In genomic region chr15:62240121-62240520, GRCh38 we compare ENCODE assay signal across 36 cellular contexts.
DNase-seq lines count a peak whose midpoint lies in the region; ATAC-seq, FAIRE-seq and TF ChIP-seq lines count a peak whose summit lies in the region.
"Had no signal": no experiment of that assay in that cellular context is flagged by ENCODE, and none has a peak within 500 bp of the region (broad histone marks: within the 10 kb centered on the region; RNA-seq: fewer than 3 reads in every experiment).

No MANE protein-coding gene starts in this region.

- H3K9me3 Mint-ChIP-seq in activated CD4-positive, alpha-beta memory T cell treated with anti-CD3 and anti-CD28 coated beads for 36 hours: peaks cover 2% of the 10 kb centered on the region
- H3K9me3 Mint-ChIP-seq: CD4-positive, alpha-beta T cell; CD8-positive, alpha-beta T cell had no signal

- no peak overlapping the region for H3K27ac Mint-ChIP-seq in activated CD4-positive, alpha-beta memory T cell treated with anti-CD3 and anti-CD28 coated beads for 36 hours
- H3K27ac Mint-ChIP-seq: B cell; CD14-positive monocyte; CD4-positive, alpha-beta memory T cell; CD4-positive, alpha-beta T cell; CD4-positive, CD25-positive, alpha-beta regulatory T cell; CD8-positive, alpha-beta memory T cell; CD8-positive, alpha-beta T cell had no signal

- in situ Hi-C loops in HepG2 (cut with HindIII; ENCODE audit: extremely low pct_ligation_motif_present, low pct_unique_long_range_greater_than_20kb): no loop called here

- no peak overlapping the region for H3K4me2 ChIP-seq in HepG2 (ENCODE audit: low read depth, low read length)
- H3K4me2 ChIP-seq in A549: no peak overlapping the region
- H3K4me2 ChIP-seq in OCI-LY3 (ENCODE audit: low read length): peak overlapping the region; percentile 53
- H3K4me2 ChIP-seq: BLaER1 had no signal

- DNase-seq in HepG2 (ENCODE audit: low spot score): no peak
- DNase-seq in right lobe of liver: no peak
- no peak for DNase-seq in A549 (ENCODE audit: low read depth in 1 of 2, low spot score in 1 of 2)
- peak; percentile 63 for DNase-seq in putamen (ENCODE audit: low spot score)
- DNase-seq in CD1c-positive myeloid dendritic cell (ENCODE audit: extremely low spot score): no peak
- DNase-seq in activated CD4-positive, alpha-beta memory T cell treated with anti-CD3 and anti-CD28 coated beads for 36 hours: no peak
- DNase-seq: 8988T; ACHN; AML-193; BE2C; C1 segment of cervical spinal cord; Caco-2; Calu3; CD4-positive, alpha-beta memory T cell; CD4-positive, alpha-beta T cell; CD4-positive, CD25-positive, alpha-beta regulatory T cell; CD8-positive, alpha-beta memory T cell; CD8-positive, alpha-beta T cell; COR-L47; DMS 273 treated with DMSO at 0.1 percent for 48 hours; DMS153; DMS53; DMS79; DMS79 treated with DMSO at 0.1 percent for 48 hours; DND-41; EL had no signal

- ATAC-seq in HepG2 (no peak), right lobe of liver (no peak), A549 (no peak), GM18858 (IDR thresholded peaks at IDR 0.05; ENCODE audit: unreplicated experiment) (no peak)
- ATAC-seq: CD8-positive, alpha-beta T cell had no signal

- peaks cover 2% of the 10 kb centered on the region for H3K27me3 Mint-ChIP-seq in activated CD4-positive, alpha-beta memory T cell treated with anti-CD3 and anti-CD28 coated beads for 36 hours
- H3K27me3 Mint-ChIP-seq: B cell; CD4-positive, CD25-positive, alpha-beta regulatory T cell had no signal

- WGBS in HepG2 (ENCODE audit: low lambda C conversion rate): 0% methylated on average over 1 of the region's 1 CpG
- 100% methylated on average over 1 of the region's 1 CpG for WGBS in right lobe of liver (ENCODE audit: insufficient coverage, low coverage, low lambda C conversion rate, missing lambda C conversion rate)
- WGBS in A549 (ENCODE audit: missing lambda C conversion rate): 71% methylated on average over 1 of the region's 1 CpG

- no peak overlapping the region for H3K4me3 Mint-ChIP-seq in activated CD4-positive, alpha-beta memory T cell treated with anti-CD3 and anti-CD28 coated beads for 36 hours
- H3K4me3 Mint-ChIP-seq: B cell; CD14-positive monocyte; CD4-positive, alpha-beta memory T cell; CD4-positive, alpha-beta T cell; CD4-positive, CD25-positive, alpha-beta regulatory T cell; CD8-positive, alpha-beta memory T cell; CD8-positive, alpha-beta T cell had no signal

- H3K4me3 ChIP-seq in HepG2 (replicated peaks in 1 of 3; ENCODE audit: insufficient read depth in 1 of 3, low read depth in 2 of 3, low read length in 3 of 3): no peak overlapping the region
- no peak overlapping the region for H3K4me3 ChIP-seq in right lobe of liver
- no peak overlapping the region for H3K4me3 ChIP-seq in A549
- no peak overlapping the region for H3K4me3 ChIP-seq in OCI-LY3 (ENCODE audit: low read length)
- H3K4me3 ChIP-seq: BLaER1; BLaER1 treated with 17β-estradiol and CSF1 and Interleukin-3, amounts not matched to agents 10 nM and 100 nM had no signal

- no peak for TF ChIP-seq CTCF in HepG2 (CRISPR knock-in tag; IDR thresholded peaks at IDR 0.05)
- no peak for TF ChIP-seq CTCF in right lobe of liver (IDR thresholded peaks at IDR 0.05)
- no peak for TF ChIP-seq CTCF in A549 (IDR thresholded peaks at IDR 0.05)
- TF ChIP-seq CTCF in OCI-LY3 (IDR thresholded peaks at IDR 0.05; ENCODE audit: low read depth, low read length): no peak

- TF ChIP-seq POLR2A in HepG2 (IDR thresholded peaks at IDR 0.05; ENCODE audit: insufficient read depth in 1 of 2, low read depth in 2 of 2, low read length in 2 of 2) (no peak), right lobe of liver (IDR thresholded peaks at IDR 0.05) (no peak), A549 (IDR thresholded peaks at IDR 0.05; ENCODE audit: low read length) (no peak)

- TF ChIP-seq RAD21 in HepG2 (CRISPR knock-in tag; IDR thresholded peaks at IDR 0.05) (no peak), A549 (conservative IDR thresholded peaks at IDR 0.05 in 1 of 2, IDR thresholded peaks at IDR 0.05 in 1 of 2) (no peak)

- H2AFZ ChIP-seq in HepG2 (ENCODE audit: low read length) (no peak overlapping the region), OCI-LY3 (ENCODE audit: low read depth, low read length) (no peak overlapping the region)

- H3K9ac ChIP-seq in HepG2 (ENCODE audit: insufficient read depth, low read depth, low read length) (no peak overlapping the region), OCI-LY3 (ENCODE audit: low read length) (no peak overlapping the region)
- H3K9ac ChIP-seq: BLaER1; BLaER1 treated with 17β-estradiol and CSF1 and Interleukin-3, amounts not matched to agents 10 nM and 100 nM had no signal

- FAIRE-seq in HepG2 (lab: Jason Lieb, UNC): no peak
- FAIRE-seq in A549 (lab: Jason Lieb, UNC): no peak
- FAIRE-seq: A204.1, D721Med had no signal

- H3K79me2 ChIP-seq in HepG2 (ENCODE audit: insufficient read depth, low read length) (no peaks in the 10 kb centered on the region), OCI-LY3 (ENCODE audit: low read length) (no peaks in the 10 kb centered on the region)

- no peaks in the 10 kb centered on the region for H3K4me1 Mint-ChIP-seq in activated CD4-positive, alpha-beta memory T cell treated with anti-CD3 and anti-CD28 coated beads for 36 hours (ENCODE audit: low read depth)
- H3K4me1 Mint-ChIP-seq: B cell; CD14-positive monocyte; CD4-positive, alpha-beta memory T cell; CD8-positive, alpha-beta memory T cell had no signal

- TF ChIP-seq EP300 in HepG2 (IDR thresholded peaks at IDR 0.05; ENCODE audit: low read depth in 2 of 2, low read length in 2 of 2): no peak
- no peak for TF ChIP-seq EP300 in HepG2 (CRISPR knock-in tag; IDR thresholded peaks at IDR 0.05; ENCODE audit: borderline replicate concordance)
- TF ChIP-seq EP300 in A549 (IDR thresholded peaks at IDR 0.05): no peak

- no peak overlapping the region for H3K27ac ChIP-seq in HepG2 (ENCODE audit: extremely low read length, insufficient read depth, low read length)
- H3K27ac ChIP-seq in right lobe of liver: no peak overlapping the region
- H3K27ac ChIP-seq in A549: no peak overlapping the region
- peak overlapping the region; percentile 25; the same call in 1 of the 2 replicates for H3K27ac ChIP-seq in OCI-LY3 (ENCODE audit: low read length)
- H3K27ac ChIP-seq: 22Rv1; BLaER1; BLaER1 treated with 17β-estradiol and CSF1 and Interleukin-3, amounts not matched to agents 10 nM and 100 nM; C4-2B had no signal

- POLR2A ChIA-PET in HepG2 (lab: Yijun Ruan, JAX) (no interaction called here), A549 (lab: Yijun Ruan, JAX) (no interaction called here)
- POLR2A ChIA-PET in activated CD4-positive, alpha-beta memory T cell treated with anti-CD3 and anti-CD28 coated beads for 36 hours (lab: Charles Lee): no interaction called here

- H4K20me1 ChIP-seq in HepG2 (ENCODE audit: insufficient read depth, low read length) (no peaks in the 10 kb centered on the region), OCI-LY3 (ENCODE audit: insufficient read depth, low read length) (no peaks in the 10 kb centered on the region)
- H4K20me1 ChIP-seq: BLaER1; BLaER1 treated with 17β-estradiol and CSF1 and Interleukin-3, amounts not matched to agents 10 nM and 100 nM had no signal

- H3K27me3 ChIP-seq in HepG2 (ENCODE audit: control insufficient read depth in 1 of 2, insufficient read depth in 2 of 2, low read length in 2 of 2): peaks cover 0 to 3% of the 10 kb centered on the region in 2 experiments; a peak in 2 of 5 replicates
- no peaks in the 10 kb centered on the region for H3K27me3 ChIP-seq in right lobe of liver
- no peaks in the 10 kb centered on the region for H3K27me3 ChIP-seq in OCI-LY3 (ENCODE audit: low read depth, low read length)
- H3K27me3 ChIP-seq: BE2C; BLaER1; BLaER1 treated with 17β-estradiol and CSF1 and Interleukin-3, amounts not matched to agents 10 nM and 100 nM had no signal

- no peaks in the 10 kb centered on the region for H3K9me3 ChIP-seq in HepG2 (ENCODE audit: low read length)
- H3K9me3 ChIP-seq in right lobe of liver: no peaks in the 10 kb centered on the region
- H3K9me3 ChIP-seq in A549: peaks cover 5% of the 10 kb centered on the region; the same call in 2 of the 3 replicates
- no peaks in the 10 kb centered on the region for H3K9me3 ChIP-seq in OCI-LY3 (ENCODE audit: insufficient read depth, low read length)
- H3K9me3 ChIP-seq: BE2C, Caco-2 had no signal

- BruUV-seq in HepG2 (replicated peaks; lab: Mats Ljungman, UMichigan): no TSS peak

- no peaks in the 10 kb centered on the region for H3K4me1 ChIP-seq in HepG2 (ENCODE audit: insufficient read depth, low read length)
- H3K4me1 ChIP-seq in right lobe of liver: no peaks in the 10 kb centered on the region
- H3K4me1 ChIP-seq in A549: no peaks in the 10 kb centered on the region
- H3K4me1 ChIP-seq in OCI-LY3 (ENCODE audit: low read length): peaks cover 50% of the 10 kb centered on the region
- H3K4me1 ChIP-seq: BE2C, BLaER1, Caco-2 had no signal

- intact Hi-C loops in HepG2 (cut with micrococcal nuclease; ENCODE audit: unreplicated experiment) (no loop called here), right lobe of liver (cut with DNase I) (no loop called here)
- intact Hi-C loops in activated CD4-positive, alpha-beta memory T cell treated with anti-CD3 and anti-CD28 coated beads for 36 hours (cut with micrococcal nuclease): no loop called here

- no peaks in the 10 kb centered on the region for H3K36me3 Mint-ChIP-seq in activated CD4-positive, alpha-beta memory T cell treated with anti-CD3 and anti-CD28 coated beads for 36 hours
- H3K36me3 Mint-ChIP-seq: CD14-positive monocyte; CD4-positive, alpha-beta memory T cell; CD4-positive, CD25-positive, alpha-beta regulatory T cell; CD8-positive, alpha-beta memory T cell; CD8-positive, alpha-beta T cell had no signal

- CTCF ChIA-PET in HepG2 (lab: Yijun Ruan, JAX; ENCODE audit: low intra/inter-chr PET ratio, low total read pairs) (interaction anchor here (1.1 kb wide), 1 partner anchor 67 kb away, joined by 4 read pairs; no protein-coding TSS in a partner anchor), A549 (lab: Yijun Ruan, JAX) (interaction anchor here (1.0 to 8.4 kb wide), 10 partner anchors 7 to 68 kb away, joined by 3 to 61 read pairs (median 3); no protein-coding TSS in a partner anchor)
- CTCF ChIA-PET in activated CD4-positive, alpha-beta memory T cell treated with anti-CD3 and anti-CD28 coated beads for 36 hours (lab: Charles Lee): no interaction called here

- no peaks in the 10 kb centered on the region for H3K36me3 ChIP-seq in HepG2 (replicated peaks in 1 of 2; ENCODE audit: control insufficient read depth in 1 of 2, insufficient read depth in 2 of 2, low read length in 2 of 2)
- H3K36me3 ChIP-seq in right lobe of liver: no peaks in the 10 kb centered on the region
- no peaks in the 10 kb centered on the region for H3K36me3 ChIP-seq in OCI-LY3 (replicated peaks; ENCODE audit: low read depth, low read length)
- H3K36me3 ChIP-seq: BE2C; BLaER1; BLaER1 treated with 17β-estradiol and CSF1 and Interleukin-3, amounts not matched to agents 10 nM and 100 nM had no signal

TF ChIP-seq in HepG2, 621 proteins besides CTCF, POLR2A, EP300 and RAD21 (continues in another document):
- TF ChIP-seq MAFK (conservative IDR thresholded peaks at IDR 0.05 in 1 of 2, IDR thresholded peaks at IDR 0.05 in 1 of 2; ENCODE audit: low read length in 2 of 2) (peak; percentile 15 to 39; a peak in 2 of 4 replicates), MEF2D (CRISPR knock-in tag; IDR thresholded peaks at IDR 0.05) (no peak)

TF ChIP-seq in A549, 52 proteins besides CTCF, POLR2A, EP300 and RAD21:
- TF ChIP-seq CHD2 (IDR thresholded peaks at IDR 0.05; ENCODE audit: low read length, partially characterized antibody) (no peak), MAFK (IDR thresholded peaks at IDR 0.05; ENCODE audit: partially characterized antibody) (peak; percentile 48), NFE2L2 (conservative IDR thresholded peaks at IDR 0.05; ENCODE audit: low read length) (no peak)

Comparison
In these comparisons a context has a peak if more than half of its experiments do, and no peak if none do; other contexts are left out.
1. Of the 38 proteins assayed by ChIP-seq in both HepG2 and A549: peak only in HepG2: none; only in A549: none; in both: MAFK; in neither: 37.